8 cellular contexts compared by ENCODE assay signal in genomic region chr11:18588297-18589252, GRCh38. TPM values are rescaled to one million over a fixed set of nuclear protein-coding genes. Genes with fewer than 3 reads are reported as not detected.
DNase-seq lines count a peak whose midpoint lies in the region; ATAC-seq, FAIRE-seq and TF ChIP-seq lines count a peak whose summit lies in the region.

UEVLD (minus strand) TSS chr11:18588734; CDS start chr11:18588654, 80 bp downstream.

- H2BK15ac ChIP-seq in H1 (ENCODE audit: low read length) = no peak within 1 kb of the TSS

- H3K14ac ChIP-seq in H1 (ENCODE audit: insufficient read length) = no peak within 1 kb of the TSS

- peak within 1 kb of the TSS; percentile 97 for H2AFZ ChIP-seq in H1 (ENCODE audit: low read length)

- H3K23ac ChIP-seq in H1 (ENCODE audit: insufficient read length) = no peak within 1 kb of the TSS

- no peak for FAIRE-seq in H1 (lab: Jason Lieb, UNC)

- H4K20me1 ChIP-seq in H1 (replicated peaks in 1 of 2; ENCODE audit: control insufficient read depth in 1 of 2, insufficient read depth in 2 of 2, low read length in 2 of 2) = no peaks in the 10 kb centered on the region

- no peak within 1 kb of the TSS for H2BK20ac ChIP-seq in H1 (ENCODE audit: low read length)

- H3K79me1 ChIP-seq in H1 (ENCODE audit: low read depth, low read length) = peaks cover 2% of the 10 kb centered on the region; the same call in 1 of the 2 replicates

- H3K27me3 ChIP-seq in H1 (replicated peaks in 1 of 4; ENCODE audit: control insufficient read depth in 3 of 4, extremely low read depth in 1 of 4, insufficient read depth in 3 of 4, low read length in 3 of 4) = no peaks in the 10 kb centered on the region

- no peak within 1 kb of the TSS for H2AK5ac ChIP-seq in H1 (ENCODE audit: low read depth, low read length)

- peak within 1 kb of the TSS; percentile 80 to 95 (median 88) for H3K9ac ChIP-seq in H1 (replicated peaks in 1 of 4; ENCODE audit: extremely low read depth in 1 of 4, low read depth in 3 of 4, low read length in 3 of 4)

- TF ChIP-seq POLR2A in H1 (IDR thresholded peaks at IDR 0.05; ENCODE audit: control extremely low read depth in 1 of 2, low read depth in 2 of 2, low read length in 2 of 2) = peak in 1 of 2 experiments; percentile 82; a peak in 2 of 3 replicates

- TF ChIP-seq RAD21 in H1 (IDR thresholded peaks at IDR 0.05 in 1 of 2, conservative IDR thresholded peaks at IDR 0.05 in 1 of 2; ENCODE audit: low read depth in 2 of 2, low read length in 2 of 2) = no peak; a peak in 1 of 4 replicates

- CTCF ChIA-PET in H1 (lab: Charles Lee; ENCODE audit: partially characterized antibody) = interaction anchor here (0.6 to 1.9 kb wide), 4 partner anchors 13 to 149 kb away, joined by 3 to 5 read pairs (median 4); no protein-coding TSS in a partner anchor

- peak within 1 kb of the TSS; percentile 72 to 97 for H3K4me2 ChIP-seq in H1 (ENCODE audit: insufficient read depth in 1 of 2, low read depth in 2 of 2, low read length in 2 of 2)

- H3K23me2 ChIP-seq in H1 (ENCODE audit: low read depth, low read length) = peaks cover 5% of the 10 kb centered on the region; the same call in 1 of the 2 replicates

- peak within 1 kb of the TSS; percentile 53 for H3K27ac ChIP-seq in H1 (ENCODE audit: low read depth, low read length)

- H3K79me2 ChIP-seq in H1 (ENCODE audit: control insufficient read depth in 1 of 2, insufficient read depth in 2 of 2, low read length in 2 of 2) = peaks cover 0 to 49% of the 10 kb centered on the region in 2 experiments; a peak in 2 of 4 replicates

- H3K9me3 ChIP-seq in H1 (ENCODE audit: insufficient read depth in 2 of 2, low read depth in 1 of 2, low read length in 1 of 2) = no peaks in the 10 kb centered on the region

- POLR2A ChIA-PET in H1 (lab: Charles Lee; ENCODE audit: partially characterized antibody) = interaction anchor here (0.6 to 2.2 kb wide), 10 partner anchors 8 to 499 kb away, joined by 3 to 8 read pairs (median 4); partner anchors contain the start of genes SPTY2D1 and TSG101

- no peak within 1 kb of the TSS for H3K4ac ChIP-seq in H1 (replicated peaks; ENCODE audit: insufficient read length, low read depth, low read length)

- 0 out of 3 replicates have a peak, but pooled peaks of 1 of the 2 experiments have one; percentile 9 for TF ChIP-seq EP300 in H1 (IDR thresholded peaks at IDR 0.05; ENCODE audit: borderline replicate concordance in 1 of 2, low read depth in 2 of 2, low read length in 2 of 2)

- no peak for TF ChIP-seq CTCF in AG09309 (IDR thresholded peaks at IDR 0.05; ENCODE audit: control insufficient read depth, insufficient read depth, low read depth, low read length, missing control alignments)
- no peak for TF ChIP-seq CTCF in H1 (IDR thresholded peaks at IDR 0.05; ENCODE audit: control extremely low read depth in 1 of 3, insufficient read depth in 1 of 3, low read depth in 1 of 3, low read length in 3 of 3)

- peaks cover 0 to 3% (median 0%) of the 10 kb centered on the region in 4 experiments; a peak in 1 of 7 replicates for H3K4me1 ChIP-seq in H1 (replicated peaks in 1 of 4; ENCODE audit: control insufficient read depth in 3 of 4, insufficient read depth in 4 of 4, low read length in 3 of 4)

- WGBS in H1 (ENCODE audit: extremely low coverage in 1 of 2, insufficient coverage in 1 of 2, insufficient read length in 1 of 2, insufficient replicate concordance in 2 of 2, low coverage in 1 of 2, low lambda C conversion rate in 2 of 2, missing lambda C conversion rate in 1 of 2), 2 experiments = 1% methylated on average over 49 of the region's 50 CpGs; no CpG with 5 or more reads in 1 of the 2 experiments

- peak; percentile 54 for ATAC-seq in GM18873 (IDR thresholded peaks at IDR 0.05; ENCODE audit: low FRiP score, unreplicated experiment)
- peak; percentile 52 for ATAC-seq in HG03139 (IDR thresholded peaks at IDR 0.05; ENCODE audit: unreplicated experiment)

- no peak within 1 kb of the TSS for H4K91ac ChIP-seq in H1 (replicated peaks; ENCODE audit: insufficient read length, low read length)

- peak within 1 kb of the TSS; percentile 89 for H3K18ac ChIP-seq in H1 (ENCODE audit: extremely low read depth, low read length)

- no peak within 1 kb of the TSS for H3K56ac ChIP-seq in H1 (replicated peaks; ENCODE audit: insufficient read length, low read depth, low read length)

- no peak within 1 kb of the TSS for H2BK120ac ChIP-seq in H1 (replicated peaks; ENCODE audit: low read depth, low read length)

- H2BK12ac ChIP-seq in H1 (ENCODE audit: low read depth, low read length) = no peak within 1 kb of the TSS

- peak within 1 kb of the TSS; percentile 93; the same call in 1 of the 2 replicates for H4K8ac ChIP-seq in H1 (ENCODE audit: extremely low read depth, insufficient read depth, low read length)

- peak within 1 kb of the TSS; percentile 84 for H4K5ac ChIP-seq in H1 (ENCODE audit: insufficient read length, low read depth, low read length)

- peak within 1 kb of the TSS; percentile 46; the same call in 1 of the 2 replicates for H2BK5ac ChIP-seq in H1 (ENCODE audit: low read depth, low read length)

- H3K4me3 ChIP-seq in AG09309 (ENCODE audit: control insufficient read depth, low read depth, low read length) = peak within 1 kb of the TSS; percentile 100
- H3K4me3 ChIP-seq in H1 (ENCODE audit: extremely low read depth in 1 of 4, insufficient read depth in 2 of 4, low read depth in 3 of 4, low read length in 4 of 4) = peak within 1 kb of the TSS; percentile 92 to 100 (median 94)

- peak; percentile 48 for DNase-seq in AG09309 (ENCODE audit: low read depth)
- peak; percentile 80 for DNase-seq in NCI-H526 treated with DMSO at 0.1 percent for 48 hours (lab: John Stamatoyannopoulos, UW)
- peak; percentile 88 for DNase-seq in activated CD8-positive, alpha-beta memory T cell treated with anti-CD3 and anti-CD28 coated beads for 24 hours
- DNase-seq in H1 (ENCODE audit: low read depth in 1 of 2, low spot score in 2 of 2) = peak; percentile 58 to 89
- DNase-seq in lung microvascular endothelial cell (ENCODE audit: low read depth in 2 of 2) = peak; percentile 88 to 89
- DNase-seq in stimulated activated CD4-positive, alpha-beta T cell treated with anti-CD3 and anti-CD28 coated beads, TNF-alpha, amount 100 ng/mL, for 24 hours (ENCODE audit: low read depth in 3 of 3) = peak; percentile 40 to 78 (median 49)

- H3K36me3 ChIP-seq in H1 (ENCODE audit: control insufficient read depth in 2 of 4, insufficient read depth in 4 of 4, low read length in 3 of 4) = no peaks in the 10 kb centered on the region

TF ChIP-seq in H1, 55 proteins besides CTCF, POLR2A, EP300 and RAD21 (continues in another document):
- TF ChIP-seq SIN3A (conservative IDR thresholded peaks at IDR 0.05 in 1 of 2, IDR thresholded peaks at IDR 0.05 in 1 of 2; ENCODE audit: low read depth in 1 of 2, low read length in 2 of 2) (no peak; a peak in 2 of 4 replicates), JUN (IDR thresholded peaks at IDR 0.05; ENCODE audit: low read depth, low read length) (no peak), CBX5 (IDR thresholded peaks at IDR 0.05; ENCODE audit: low read depth, low read length) (no peak), ATF3 (IDR thresholded peaks at IDR 0.05; ENCODE audit: insufficient read depth, low read depth, low read length) (no peak), MAFK (IDR thresholded peaks at IDR 0.05; ENCODE audit: low read depth, low read length) (no peak), SIRT6 (IDR thresholded peaks at IDR 0.05; ENCODE audit: low read length) (no peak), ASH2L (IDR thresholded peaks at IDR 0.05; ENCODE audit: low read length) (peak; percentile 91), RFX5 (IDR thresholded peaks at IDR 0.05; ENCODE audit: borderline replicate concordance, low read depth, low read length) (no peak), RXRA (IDR thresholded peaks at IDR 0.05; ENCODE audit: insufficient read depth, low read depth, low read length) (no peak), CHD1 (IDR thresholded peaks at IDR 0.05; ENCODE audit: low read depth, low read length) (no peak), SP2 (IDR thresholded peaks at IDR 0.05; ENCODE audit: low read length) (no peak), TBP (IDR thresholded peaks at IDR 0.05; ENCODE audit: low read depth, low read length) (peak; percentile 64; the same call in 1 of the 2 replicates), SAP30 (IDR thresholded peaks at IDR 0.05; ENCODE audit: insufficient read depth, insufficient replicate concordance, low read length) (peak; percentile 32), MAX (IDR thresholded peaks at IDR 0.05) (peak; percentile 56; the same call in 1 of the 2 replicates), SIX5 (IDR thresholded peaks at IDR 0.05; ENCODE audit: low read depth, low read length) (no peak), TAF7 (optimal IDR thresholded peaks at IDR 0.05; ENCODE audit: borderline replicate concordance, low read depth, low read length) (peak; percentile 12)
- TF ChIP-seq, protein P1, sequence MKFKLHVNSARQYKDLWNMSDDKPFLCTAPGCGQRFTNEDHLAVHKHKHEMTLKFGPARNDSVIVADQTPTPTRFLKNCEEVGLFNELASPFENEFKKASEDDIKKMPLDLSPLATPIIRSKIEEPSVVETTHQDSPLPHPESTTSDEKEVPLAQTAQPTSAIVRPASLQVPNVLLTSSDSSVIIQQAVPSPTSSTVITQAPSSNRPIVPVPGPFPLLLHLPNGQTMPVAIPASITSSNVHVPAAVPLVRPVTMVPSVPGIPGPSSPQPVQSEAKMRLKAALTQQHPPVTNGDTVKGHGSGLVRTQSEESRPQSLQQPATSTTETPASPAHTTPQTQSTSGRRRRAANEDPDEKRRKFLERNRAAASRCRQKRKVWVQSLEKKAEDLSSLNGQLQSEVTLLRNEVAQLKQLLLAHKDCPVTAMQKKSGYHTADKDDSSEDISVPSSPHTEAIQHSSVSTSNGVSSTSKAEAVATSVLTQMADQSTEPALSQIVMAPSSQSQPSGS (IDR thresholded peaks at IDR 0.05; ENCODE audit: low read length) = no peak

RNA-seq across cellular contexts. Expression of gene UEVLD, which starts in this region (rescaled TPM):
- 6.0 and 7.3 TPM in 2 replicates for total RNA-seq in H1 (2021; fragmentation: NEBNext Ultra II Directional; extraction: Animal tissue kit (Norgen Biotek cat#: 25700))
- 3.6 and 4.1 TPM in 2 replicates for polyA plus RNA-seq in H1 (2011; rRNA removed)
- polyA plus RNA-seq in H1 (2011; cell fraction: cytosol; rRNA removed) = 5.1 TPM
- polyA plus RNA-seq in H1 (2011; cell fraction: nucleus; rRNA removed) = 2.2 TPM
- 4.8 to 7.7 TPM (median 5.5 TPM) in 4 replicates for polyA plus RNA-seq in H1 (2012, experiment 1 of 2)
- 1.5 TPM for polyA plus RNA-seq in H1 (2012, experiment 2 of 2)
- 5.5 TPM for polyA plus RNA-seq in H1 (2013, experiment 1 of 2)
- polyA plus RNA-seq in H1 (2013, experiment 2 of 2) = 4.3 TPM
- polyA minus RNA-seq in H1 (2011; rRNA and poly(A)+ RNA removed) = 4.9 and 10.5 TPM in 2 replicates
- 4.5 TPM for polyA minus RNA-seq in H1 (2011; cell fraction: cytosol; rRNA and poly(A)+ RNA removed)
- 8.6 TPM for polyA minus RNA-seq in H1 (2011; cell fraction: nucleus; rRNA and poly(A)+ RNA removed)
- total RNA-seq in lung microvascular endothelial cell = 15.5 and 15.9 TPM in 2 replicates

Comparison
In these comparisons a context has a peak if more than half of its experiments do, and no peak if none do; other contexts are left out.
1. Peak in every context shown above with its lines: DNase-seq, ATAC-seq, H3K4me3 ChIP-seq and H3K27ac ChIP-seq.